In the genomic region with DNA sequence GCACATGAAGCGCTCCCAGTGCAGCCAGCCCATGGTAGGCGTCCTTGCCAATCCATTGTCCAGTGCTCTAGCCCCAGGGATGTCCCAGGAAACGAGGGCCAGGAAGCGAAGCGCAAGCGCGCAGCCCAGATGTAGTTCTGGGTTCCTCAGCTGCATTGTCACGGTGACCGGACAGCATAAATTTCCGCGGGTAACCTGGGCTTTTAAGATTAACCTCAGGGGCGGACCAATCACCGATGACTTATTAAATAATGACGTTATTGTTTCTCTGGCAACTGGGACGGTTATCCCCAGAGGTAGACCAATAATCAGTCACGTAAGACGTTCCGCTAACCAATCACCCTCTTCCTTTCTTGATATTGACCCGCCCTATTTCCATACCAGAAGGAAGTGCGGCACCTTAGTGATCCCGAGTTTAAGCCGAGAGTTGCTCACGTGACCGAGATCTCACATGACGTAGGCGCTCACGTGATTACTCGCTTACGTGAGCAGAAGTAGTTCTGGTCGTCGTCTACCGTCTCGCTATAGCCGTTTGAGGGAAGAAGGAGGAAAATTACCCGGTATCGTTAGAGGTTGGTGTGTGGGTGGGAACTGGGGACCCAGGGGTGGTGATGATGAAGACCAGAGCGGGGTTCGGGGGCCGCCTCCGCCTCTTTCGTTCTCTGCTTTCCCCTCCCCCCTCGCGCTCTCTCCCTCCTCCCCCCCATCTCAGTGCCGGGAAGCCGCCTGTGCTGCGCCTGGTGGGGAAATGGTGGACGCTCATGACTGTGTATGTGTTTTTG, we compare ENCODE assay signal across 8 cellular contexts. TPM values are rescaled to one million over a fixed set of nuclear protein-coding genes. Genes with fewer than 3 reads are reported as not detected.
DNase-seq lines count a peak whose midpoint lies in the region; ATAC-seq, FAIRE-seq and TF ChIP-seq lines count a peak whose summit lies in the region.

GLA (minus strand) TSS at position 178 of the 782 bp plus-strand sequence; CDS start at position 156, 22 bp downstream.
A gene with protein sequence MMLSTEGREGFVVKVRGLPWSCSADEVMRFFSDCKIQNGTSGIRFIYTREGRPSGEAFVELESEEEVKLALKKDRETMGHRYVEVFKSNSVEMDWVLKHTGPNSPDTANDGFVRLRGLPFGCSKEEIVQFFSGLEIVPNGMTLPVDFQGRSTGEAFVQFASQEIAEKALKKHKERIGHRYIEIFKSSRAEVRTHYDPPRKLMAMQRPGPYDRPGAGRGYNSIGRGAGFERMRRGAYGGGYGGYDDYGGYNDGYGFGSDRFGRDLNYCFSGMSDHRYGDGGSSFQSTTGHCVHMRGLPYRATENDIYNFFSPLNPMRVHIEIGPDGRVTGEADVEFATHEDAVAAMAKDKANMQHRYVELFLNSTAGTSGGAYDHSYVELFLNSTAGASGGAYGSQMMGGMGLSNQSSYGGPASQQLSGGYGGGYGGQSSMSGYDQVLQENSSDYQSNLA (plus strand): TSS at position 475 of the 782 bp plus-strand sequence. CDS start 3,767 bp downstream, outside the sequence.

- peaks cover 42% of the 10 kb centered on the region for H3K4me1 Mint-ChIP-seq in activated naive CD8-positive, alpha-beta T cell treated with anti-CD3 and anti-CD28 coated beads, Interleukin-2, amount 50 U/mL, for 24 hours

- ATAC-seq in HG02763 (IDR thresholded peaks at IDR 0.05; ENCODE audit: unreplicated experiment) (peak; percentile 89), Right ventricle myocardium superior (ENCODE audit: poor library complexity) (peak; percentile 97), pancreas (peak; percentile 94 to 98 (median 96))
- peak; percentile 92 for ATAC-seq in activated naive CD8-positive, alpha-beta T cell treated with anti-CD3 and anti-CD28 coated beads, Interleukin-2, amount 50 U/mL, for 24 hours

- WGBS in pancreas, 2 donors, result 0 to 28% methylated on average over 42 to 46 of the region's 47 CpGs

- peaks cover 4% of the 10 kb centered on the region for H3K27me3 Mint-ChIP-seq in activated naive CD8-positive, alpha-beta T cell treated with anti-CD3 and anti-CD28 coated beads, Interleukin-2, amount 50 U/mL, for 24 hours

- H3K27me3 ChIP-seq in pancreas (no peaks in the 10 kb centered on the region), tibial artery (no peaks in the 10 kb centered on the region)

- H3K36me3 Mint-ChIP-seq in activated naive CD8-positive, alpha-beta T cell treated with anti-CD3 and anti-CD28 coated beads, Interleukin-2, amount 50 U/mL, for 24 hours (ENCODE audit: low read depth), result peaks cover 26% of the 10 kb centered on the region

- peak within 1 kb of the TSS; percentile 98 for H3K27ac Mint-ChIP-seq in activated naive CD8-positive, alpha-beta T cell treated with anti-CD3 and anti-CD28 coated beads, Interleukin-2, amount 50 U/mL, for 24 hours

- H3K9me3 ChIP-seq in pancreas (no peaks in the 10 kb centered on the region), tibial artery (no peaks in the 10 kb centered on the region)

- intact Hi-C loops in Right ventricle myocardium superior (cut with DNase I) (no loop called here), pancreas (cut with DNase I) (no loop called here), tibial artery (cut with DNase I; ENCODE audit: low total_unique reads) (no loop called here)

- no peaks in the 10 kb centered on the region for H3K9me3 Mint-ChIP-seq in activated naive CD8-positive, alpha-beta T cell treated with anti-CD3 and anti-CD28 coated beads, Interleukin-2, amount 50 U/mL, for 24 hours

- peak; percentile 98 for FAIRE-seq in pancreas (lab: Jason Lieb, UNC)

- TF ChIP-seq CTCF in GM12864 (IDR thresholded peaks at IDR 0.05; ENCODE audit: low read depth, low read length, missing control alignments) (peak; percentile 5), pancreas (IDR thresholded peaks at IDR 0.05) (no peak), tibial artery (IDR thresholded peaks at IDR 0.05) (peak in 1 of 2 experiments; percentile 13)

- H3K27ac ChIP-seq in pancreas (peak within 1 kb of the TSS; percentile 56 to 94 (median 82)), tibial artery (peak within 1 kb of the TSS; percentile 90 to 93)

- H3K36me3 ChIP-seq in pancreas, result no peaks in the 10 kb centered on the region
- peaks cover 0 to 4% (median 2%) of the 10 kb centered on the region in 3 donors for H3K36me3 ChIP-seq in tibial artery

- H3K4me3 ChIP-seq in GM12864 (ENCODE audit: low read depth, low read length) (peak within 1 kb of the TSS; percentile 89), pancreas (peak within 1 kb of the TSS; percentile 23 to 56 (median 39)), tibial artery (peak within 1 kb of the TSS; percentile 62 to 75)

- H3K4me3 Mint-ChIP-seq in activated naive CD8-positive, alpha-beta T cell treated with anti-CD3 and anti-CD28 coated beads, Interleukin-2, amount 50 U/mL, for 24 hours, result peak within 1 kb of the TSS; percentile 97

- H3K4me1 ChIP-seq in pancreas, result no peaks in the 10 kb centered on the region
- H3K4me1 ChIP-seq in tibial artery, result peaks cover 0 to 41% (median 0%) of the 10 kb centered on the region in 4 donors

- DNase-seq in GM12864 (ENCODE audit: low read depth) (peak; percentile 95), NCI-H1417 treated with DMSO at 0.1 percent for 48 hours (lab: John Stamatoyannopoulos, UW) (peak; percentile 98), SW480 (ENCODE audit: low spot score) (peak; percentile 99), Right ventricle myocardium superior (peak; percentile 93), pancreas (peak; percentile 80 to 91 (median 85)), tibial artery (peak; percentile 94 to 95)
- peak; percentile 81 for DNase-seq in activated naive CD8-positive, alpha-beta T cell treated with anti-CD3 and anti-CD28 coated beads, Interleukin-2, amount 50 U/mL, for 24 hours

RNA-seq across cellular contexts. Expression of gene GLA, which starts in this region (rescaled TPM):
- total RNA-seq in Right ventricle myocardium superior (9.1 TPM), pancreas (10 to 100 TPM in 1 of 6 donors, 1 to 10 TPM in 5; 5.1 to 12.8 (median 7.3) TPM)
- 10 to 100 TPM; 11.2 to 20.5 TPM for polyA plus RNA-seq in pancreas

RNA-seq across cellular contexts. Expression of the second gene that starts in this region (rescaled TPM):
- 46.9 TPM for total RNA-seq in Right ventricle myocardium superior
- total RNA-seq in pancreas, result 10 to 100 TPM; 15.0 to 32.8 (median 23.3) TPM
- 10 to 100 TPM; 16.2 to 42.5 TPM for polyA plus RNA-seq in pancreas

Comparison
In these comparisons a context has a peak if more than half of its experiments do, and no peak if none do; other contexts are left out.
1. Peak in every context shown above with its lines: DNase-seq, ATAC-seq, H3K4me3 ChIP-seq and H3K27ac ChIP-seq.
2. H3K4me3 ChIP-seq: peak in every context shown above with its lines; median percentile 89 in GM12864; 68 in tibial artery; 39 in pancreas.